In the genomic region with DNA sequence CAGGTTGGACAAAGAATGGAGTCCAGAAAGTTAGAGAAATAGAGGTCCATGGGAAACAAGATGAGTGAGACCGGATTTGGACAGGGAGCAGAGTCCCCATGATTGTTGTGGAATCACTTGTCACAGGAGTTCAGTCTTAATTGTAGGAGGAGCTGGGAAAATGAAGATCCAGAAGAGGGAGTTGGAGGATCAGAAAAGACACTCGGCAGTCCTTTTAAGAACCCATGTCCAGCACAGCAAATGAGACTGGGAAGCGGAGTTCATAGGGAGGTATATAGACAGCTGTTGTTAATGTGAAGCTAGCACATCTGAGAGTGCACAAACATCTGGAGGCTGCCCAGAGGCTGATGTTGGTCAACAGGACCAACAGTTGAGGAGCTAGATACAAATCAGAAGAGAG, we compare ENCODE assay signal across 14 cellular contexts.
DNase-seq lines count a peak whose midpoint lies in the region; ATAC-seq and TF ChIP-seq lines count a peak whose summit lies in the region.
"Had no signal": no experiment of that assay in that cellular context is flagged by ENCODE, and none has a peak within 500 bp of the region (broad histone marks: within the 10 kb centered on the region; RNA-seq: fewer than 3 reads in every experiment).

No MANE protein-coding gene starts in this region.

- no peak overlapping the region for H3K9ac ChIP-seq in adipocyte (ENCODE audit: low read length)

- H3K36me3 Mint-ChIP-seq in activated T-helper 17 cell treated with anti-CD3 and anti-CD28 coated beads, Interleukin-2, amount 50 U/mL, for 72 hours (ENCODE audit: low read depth): no peaks in the 10 kb centered on the region

- TF ChIP-seq EP300 in Ishikawa (IDR thresholded peaks at IDR 0.05; ENCODE audit: borderline replicate concordance): no peak

- TF ChIP-seq RAD21 in Ishikawa (IDR thresholded peaks at IDR 0.05; ENCODE audit: low read depth): peak; percentile 36; the same call in 1 of the 2 replicates

- no peaks in the 10 kb centered on the region for H3K9me3 Mint-ChIP-seq in activated T-helper 17 cell treated with anti-CD3 and anti-CD28 coated beads, Interleukin-2, amount 50 U/mL, for 72 hours
- H3K9me3 Mint-ChIP-seq: stimulated activated naive CD8-positive, alpha-beta T cell treated with anti-CD3 and anti-CD28 coated beads, Interleukin-15, Interleukin-2, amounts not matched to agents 100 ng/mL and 50 ng/mL, for 24 hours had no signal

- no peaks in the 10 kb centered on the region for H3K27me3 Mint-ChIP-seq in activated T-helper 17 cell treated with anti-CD3 and anti-CD28 coated beads, Interleukin-2, amount 50 U/mL, for 72 hours
- H3K27me3 Mint-ChIP-seq: stimulated activated naive CD8-positive, alpha-beta T cell treated with anti-CD3 and anti-CD28 coated beads, Interleukin-15, Interleukin-2, amounts not matched to agents 100 ng/mL and 50 ng/mL, for 24 hours had no signal

- no peaks in the 10 kb centered on the region for H3K4me1 Mint-ChIP-seq in activated T-helper 17 cell treated with anti-CD3 and anti-CD28 coated beads, Interleukin-2, amount 50 U/mL, for 72 hours

- no peaks in the 10 kb centered on the region for H3K36me3 ChIP-seq in adipocyte (ENCODE audit: control insufficient read depth, insufficient read depth, low read length, severe bottlenecking)
- H3K36me3 ChIP-seq: lower lobe of right lung, ovary had no signal

- H3K27me3 ChIP-seq in adipocyte (replicated peaks; ENCODE audit: control insufficient read depth, insufficient read depth, low read length): no peaks in the 10 kb centered on the region
- H3K27me3 ChIP-seq: ovary had no signal

- no peak overlapping the region for H3K4me3 ChIP-seq in adipocyte (ENCODE audit: low read length)
- H3K4me3 ChIP-seq: lower lobe of right lung, ovary, SK-N-MC had no signal

- H3K9me3 ChIP-seq in adipocyte (ENCODE audit: control insufficient read depth, low read length): peaks cover under 1% of the 10 kb centered on the region
- H3K9me3 ChIP-seq: lower lobe of right lung, ovary had no signal

- H3K4me1 ChIP-seq in adipocyte (ENCODE audit: control insufficient read depth, insufficient read depth, low read length): no peaks in the 10 kb centered on the region
- H3K4me1 ChIP-seq: lower lobe of right lung had no signal

- no peak overlapping the region for H3K4me3 Mint-ChIP-seq in activated T-helper 17 cell treated with anti-CD3 and anti-CD28 coated beads, Interleukin-2, amount 50 U/mL, for 72 hours
- H3K4me3 Mint-ChIP-seq: stimulated activated naive CD8-positive, alpha-beta T cell treated with anti-CD3 and anti-CD28 coated beads, Interleukin-15, Interleukin-2, amounts not matched to agents 100 ng/mL and 50 ng/mL, for 24 hours had no signal

- DNase-seq in EL: peak; percentile 33
- peak; percentile 24 for DNase-seq in adipocyte (ENCODE audit: low read depth)
- peak; percentile 31 for DNase-seq in inferior parietal cortex (ENCODE audit: extremely low spot score)
- DNase-seq in NCI-H69 (lab: John Stamatoyannopoulos, UW): no peak
- no peak for DNase-seq in activated effector memory CD4-positive, alpha-beta T cell treated with anti-CD3 and anti-CD28 coated beads, Interleukin-2, amount 50 U/mL, for 16 hours
- DNase-seq: lower lobe of right lung; NCI-H2171; ovary; stimulated activated CD4-positive, alpha-beta T cell treated with anti-CD3 and anti-CD28 coated beads, Interleukin-1b, Interleukin-23, amount 100 ng/mL, for 48 hours had no signal

- ATAC-seq in activated T-helper 17 cell treated with anti-CD3 and anti-CD28 coated beads, Interleukin-2, amount 50 U/mL, for 72 hours (replicated peaks): no peak
- ATAC-seq: HepG2, lower lobe of right lung had no signal

- no peak overlapping the region for H3K27ac Mint-ChIP-seq in activated T-helper 17 cell treated with anti-CD3 and anti-CD28 coated beads, Interleukin-2, amount 50 U/mL, for 72 hours
- H3K27ac Mint-ChIP-seq: stimulated activated naive CD8-positive, alpha-beta T cell treated with anti-CD3 and anti-CD28 coated beads, Interleukin-15, Interleukin-2, amounts not matched to agents 100 ng/mL and 50 ng/mL, for 24 hours had no signal

TF ChIP-seq in Ishikawa, 13 proteins besides CTCF, POLR2A, EP300 and RAD21:
- TF ChIP-seq CEBPB (IDR thresholded peaks at IDR 0.05) (no peak), NFIC (IDR thresholded peaks at IDR 0.05) (no peak), ZBTB7A (IDR thresholded peaks at IDR 0.05; ENCODE audit: low read depth) (no peak), MAX (IDR thresholded peaks at IDR 0.05) (no peak), FOXM1 (IDR thresholded peaks at IDR 0.05; ENCODE audit: borderline replicate concordance, low read depth) (no peak), TAF1 (IDR thresholded peaks at IDR 0.05; ENCODE audit: low read depth) (no peak), YY1 (IDR thresholded peaks at IDR 0.05; ENCODE audit: low read depth) (no peak)
- TF ChIP-seq, protein P1, sequence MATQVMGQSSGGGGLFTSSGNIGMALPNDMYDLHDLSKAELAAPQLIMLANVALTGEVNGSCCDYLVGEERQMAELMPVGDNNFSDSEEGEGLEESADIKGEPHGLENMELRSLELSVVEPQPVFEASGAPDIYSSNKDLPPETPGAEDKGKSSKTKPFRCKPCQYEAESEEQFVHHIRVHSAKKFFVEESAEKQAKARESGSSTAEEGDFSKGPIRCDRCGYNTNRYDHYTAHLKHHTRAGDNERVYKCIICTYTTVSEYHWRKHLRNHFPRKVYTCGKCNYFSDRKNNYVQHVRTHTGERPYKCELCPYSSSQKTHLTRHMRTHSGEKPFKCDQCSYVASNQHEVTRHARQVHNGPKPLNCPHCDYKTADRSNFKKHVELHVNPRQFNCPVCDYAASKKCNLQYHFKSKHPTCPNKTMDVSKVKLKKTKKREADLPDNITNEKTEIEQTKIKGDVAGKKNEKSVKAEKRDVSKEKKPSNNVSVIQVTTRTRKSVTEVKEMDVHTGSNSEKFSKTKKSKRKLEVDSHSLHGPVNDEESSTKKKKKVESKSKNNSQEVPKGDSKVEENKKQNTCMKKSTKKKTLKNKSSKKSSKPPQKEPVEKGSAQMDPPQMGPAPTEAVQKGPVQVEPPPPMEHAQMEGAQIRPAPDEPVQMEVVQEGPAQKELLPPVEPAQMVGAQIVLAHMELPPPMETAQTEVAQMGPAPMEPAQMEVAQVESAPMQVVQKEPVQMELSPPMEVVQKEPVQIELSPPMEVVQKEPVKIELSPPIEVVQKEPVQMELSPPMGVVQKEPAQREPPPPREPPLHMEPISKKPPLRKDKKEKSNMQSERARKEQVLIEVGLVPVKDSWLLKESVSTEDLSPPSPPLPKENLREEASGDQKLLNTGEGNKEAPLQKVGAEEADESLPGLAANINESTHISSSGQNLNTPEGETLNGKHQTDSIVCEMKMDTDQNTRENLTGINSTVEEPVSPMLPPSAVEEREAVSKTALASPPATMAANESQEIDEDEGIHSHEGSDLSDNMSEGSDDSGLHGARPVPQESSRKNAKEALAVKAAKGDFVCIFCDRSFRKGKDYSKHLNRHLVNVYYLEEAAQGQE (IDR thresholded peaks at IDR 0.05; ENCODE audit: low read depth): no peak

Comparison
In these comparisons a context has a peak if more than half of its experiments do, and no peak if none do; other contexts are left out.
1. DNase-seq: peak in EL (single experiment), adipocyte (single experiment) and inferior parietal cortex (single experiment); none in NCI-H69 (single experiment) and activated effector memory CD4-positive, alpha-beta T cell treated with anti-CD3 and anti-CD28 coated beads, Interleukin-2, amount 50 U/mL, for 16 hours (single experiment).